ENCODE assay signal across 25 cellular contexts in the genomic region with DNA sequence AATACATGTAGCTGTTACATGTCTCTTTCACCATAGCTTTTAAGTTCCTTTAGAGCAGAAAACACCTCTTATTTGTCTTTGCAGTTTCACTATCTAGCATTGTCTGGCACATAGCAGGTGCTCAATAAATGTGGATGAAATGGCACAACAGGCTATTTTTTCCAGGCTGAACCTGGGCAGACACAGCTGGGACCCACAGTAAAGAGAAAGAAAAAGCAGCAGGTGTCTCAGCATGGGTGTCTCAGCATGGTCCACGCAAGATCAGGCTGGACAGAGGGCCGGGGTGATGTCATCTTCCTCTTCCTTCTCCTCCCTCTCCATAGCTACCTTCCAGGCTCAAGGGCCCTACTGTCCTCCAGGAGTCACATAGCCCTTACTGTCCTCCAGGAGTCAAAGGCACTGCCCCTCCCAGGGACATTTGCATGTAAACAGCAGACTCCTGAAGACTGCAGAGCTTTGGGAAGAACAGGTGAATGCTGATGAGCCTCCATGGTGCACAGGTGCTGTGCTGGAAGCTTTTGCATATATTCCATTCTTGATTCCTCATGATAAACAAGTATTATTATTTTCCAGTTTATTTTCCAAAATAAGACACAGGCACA.
DNase-seq lines count a peak whose midpoint lies in the region; ATAC-seq and TF ChIP-seq lines count a peak whose summit lies in the region.
"Had no signal": no experiment of that assay in that cellular context is flagged by ENCODE, and none has a peak within 500 bp of the region (broad histone marks: within the 10 kb centered on the region; RNA-seq: fewer than 3 reads in every experiment).

No MANE protein-coding gene starts in this region.

- H2AFZ ChIP-seq in KMS-11 (ENCODE audit: low read depth), result no peak overlapping the region; the same call in 1 of the 2 replicates

- DNase-seq in NCI-H526 treated with DMSO at 0.1 percent for 48 hours (lab: John Stamatoyannopoulos, UW) (peak; percentile 99), iPS-NIHi11 (ENCODE audit: low spot score) (peak; percentile 40), NCI-H1105 (lab: John Stamatoyannopoulos, UW) (no peak), hypothalamus (lab: John Stamatoyannopoulos, UW) (no peak), immature natural killer cell (no peak)
- DNase-seq: Caco-2; DMS153; EL; GOT3; HFFc6; Kasumi-1; MG63; NCI-H1048; NCI-H1436 treated with DMSO at 0.1 percent for 48 hours; NCI-H748 treated with DMSO at 0.1 percent for 48 hours; NK-92 treated with Interleukin-12 subunit alpha and Interleukin-12 subunit beta, amount 100 ng/mL, for 24 hours; T-helper 17 cell had no signal

- no peaks in the 10 kb centered on the region for H3K9me3 Mint-ChIP-seq in immature natural killer cell
- H3K9me3 Mint-ChIP-seq: HFFc6, IgD-negative memory B cell had no signal

- H3K4me1 ChIP-seq in KMS-11 (ENCODE audit: low read depth, poor library complexity, severe bottlenecking), result peaks cover 64% of the 10 kb centered on the region
- H3K4me1 ChIP-seq: Caco-2, Peyer's patch, SJSA1 had no signal

- H3K4me1 Mint-ChIP-seq in immature natural killer cell, result no peaks in the 10 kb centered on the region
- H3K4me1 Mint-ChIP-seq: IgD-negative memory B cell had no signal

- no peak for ATAC-seq in HG03432 (IDR thresholded peaks at IDR 0.05; ENCODE audit: unreplicated experiment)
- ATAC-seq: GM12878, T-helper 17 cell had no signal

- H3K4me3 Mint-ChIP-seq in immature natural killer cell, result no peak overlapping the region
- H3K4me3 Mint-ChIP-seq: CD14-positive monocyte, HFFc6, IgD-negative memory B cell, T-helper 17 cell had no signal

- no peaks in the 10 kb centered on the region for H4K20me1 ChIP-seq in KMS-11 (ENCODE audit: insufficient read depth)

- peak overlapping the region; percentile 37; the same call in 1 of the 2 replicates for H3K27ac ChIP-seq in KMS-11
- H3K27ac ChIP-seq in temporal lobe (ENCODE audit: low read depth, low read length), result peak overlapping the region; percentile 64
- H3K27ac ChIP-seq: Peyer's patch, SJSA1 had no signal

- H3K27ac Mint-ChIP-seq in immature natural killer cell, result no peak overlapping the region
- H3K27ac Mint-ChIP-seq: CD14-positive monocyte, HFFc6, IgD-negative memory B cell, T-helper 17 cell had no signal

- no peak overlapping the region for H3K4me3 ChIP-seq in KMS-11 (IDR thresholded peaks at IDR 0.05; ENCODE audit: insufficient read depth, low read depth, low read length)
- H3K4me3 ChIP-seq: GM12878, MG63, Peyer's patch, SJSA1 had no signal

- no peak overlapping the region for H3K9ac ChIP-seq in KMS-11

- no peaks in the 10 kb centered on the region for H3K36me3 Mint-ChIP-seq in immature natural killer cell
- H3K36me3 Mint-ChIP-seq: CD14-positive monocyte, IgD-negative memory B cell had no signal

- H3K27me3 ChIP-seq in KMS-11 (ENCODE audit: insufficient read depth, low read depth), result no peaks in the 10 kb centered on the region
- H3K27me3 ChIP-seq: Peyer's patch, SJSA1 had no signal

- peaks cover 0 to 3% (median 2%) of the 10 kb centered on the region in 3 donors for H3K27me3 Mint-ChIP-seq in immature natural killer cell (ENCODE audit: low read depth in 3 of 3)

- no peak for TF ChIP-seq CTCF in KMS-11 (conservative IDR thresholded peaks at IDR 0.05; ENCODE audit: low read depth, low read length)

- H3K4me2 ChIP-seq in KMS-11, result peak overlapping the region; percentile 24; the same call in 1 of the 2 replicates

- no peaks in the 10 kb centered on the region for H3K79me2 ChIP-seq in KMS-11 (ENCODE audit: insufficient read depth, low read depth)

- no peaks in the 10 kb centered on the region for H3K36me3 ChIP-seq in KMS-11 (ENCODE audit: insufficient read depth)
- H3K36me3 ChIP-seq: MG63, Peyer's patch, SJSA1 had no signal

Comparison
In these comparisons a context has a peak if more than half of its experiments do, and no peak if none do; other contexts are left out.
1. DNase-seq: peak in NCI-H526 treated with DMSO at 0.1 percent for 48 hours (single experiment) and iPS-NIHi11 (single experiment); none in NCI-H1105 (single experiment), hypothalamus (0 of 51) and immature natural killer cell (0 of 3).